In genomic region chr11:116792869-116793475, GRCh38 we compare ENCODE assay signal across 10 cellular contexts.
A peak's percentile ranks its signal among the peaks of the same experiment; 100 is the strongest.
DNase-seq lines count a peak whose midpoint lies in the region; TF ChIP-seq lines count a peak whose summit lies in the region.
"Had no signal": no experiment of that assay in that cellular context is flagged by ENCODE, and none has a peak within 500 bp of the region (broad histone marks: within the 10 kb centered on the region; RNA-seq: fewer than 3 reads in every experiment).

No MANE protein-coding gene starts in this region.

- DNase-seq in AG08395 (ENCODE audit: low spot score) = peak; percentile 74
- peak; percentile 67 for DNase-seq in NCI-H226
- DNase-seq in fibroblast of mammary gland (ENCODE audit: low read depth) = peak; percentile 81
- DNase-seq in NOMO-1 (lab: John Stamatoyannopoulos, UW; ENCODE audit: unreplicated experiment in 2 of 2) = no peak
- DNase-seq in germinal center (ENCODE audit: low spot score) = no peak
- DNase-seq in activated CD4-positive, alpha-beta T cell treated with anti-CD3 and anti-CD28 coated beads for 48 hours = no peak
- DNase-seq: GF-D8, glutamatergic neuron, NCI-H2227 treated with DMSO at 0.1 percent for 48 hours, transverse colon had no signal

- TF ChIP-seq CTCF in fibroblast of mammary gland (conservative IDR thresholded peaks at IDR 0.05; ENCODE audit: control insufficient read depth, insufficient read depth, low read depth, low read length) = no peak

- H3K4me3 ChIP-seq in fibroblast of mammary gland (ENCODE audit: control insufficient read depth, low read depth, low read length) = no peak overlapping the region
- H3K4me3 ChIP-seq: transverse colon had no signal

Comparison
In these comparisons a context has a peak if more than half of its experiments do, and no peak if none do; other contexts are left out.
1. DNase-seq: peak in AG08395 (single experiment), NCI-H226 (single experiment) and fibroblast of mammary gland (single experiment); none in NOMO-1 (0 of 2), germinal center (single experiment) and activated CD4-positive, alpha-beta T cell treated with anti-CD3 and anti-CD28 coated beads for 48 hours (single experiment).